In genomic region chr9:14992025-14992424, GRCh38 we compare ENCODE assay signal across 9 cellular contexts.
DNase-seq lines count a peak whose midpoint lies in the region; ATAC-seq and TF ChIP-seq lines count a peak whose summit lies in the region.
"Had no signal": no experiment of that assay in that cellular context is flagged by ENCODE, and none has a peak within 500 bp of the region (broad histone marks: within the 10 kb centered on the region; RNA-seq: fewer than 3 reads in every experiment).

No MANE protein-coding gene starts in this region.

- TF ChIP-seq CTCF in GM12865 (IDR thresholded peaks at IDR 0.05; ENCODE audit: insufficient read depth, low read depth, low read length, missing control alignments) (no peak), fibroblast of the aortic adventitia (IDR thresholded peaks at IDR 0.05; ENCODE audit: insufficient read depth, low read length) (no peak), right atrium auricular region (IDR thresholded peaks at IDR 0.05) (no peak)

- H3K4me3 ChIP-seq in ACC112 (ENCODE audit: low read depth, low read length) (peak overlapping the region; percentile 86), GM12865 (ENCODE audit: low read depth, low read length) (no peak overlapping the region), fibroblast of the aortic adventitia (ENCODE audit: low read depth, low read length) (peak overlapping the region; percentile 37), right atrium auricular region (no peak overlapping the region)
- H3K4me3 ChIP-seq: lung had no signal

- H3K27me3 ChIP-seq in ACC112 (ENCODE audit: insufficient read depth, low read length) = no peaks in the 10 kb centered on the region
- no peaks in the 10 kb centered on the region for H3K27me3 ChIP-seq in right atrium auricular region

- H3K27ac ChIP-seq in ACC112 (ENCODE audit: low read depth, low read length) = no peak overlapping the region
- no peak overlapping the region for H3K27ac ChIP-seq in right atrium auricular region

- ATAC-seq in HG03432 (IDR thresholded peaks at IDR 0.05; ENCODE audit: unreplicated experiment) = no peak

- H3K36me3 ChIP-seq in ACC112 (ENCODE audit: insufficient read depth, low read length) (no peaks in the 10 kb centered on the region), right atrium auricular region (no peaks in the 10 kb centered on the region)

- no peaks in the 10 kb centered on the region for H3K79me2 ChIP-seq in ACC112 (ENCODE audit: control insufficient read depth, insufficient read depth, low read length, unreplicated experiment)

- peak overlapping the region; percentile 76 for H2AFZ ChIP-seq in ACC112 (ENCODE audit: low read length, unreplicated experiment)

- H3K4me1 ChIP-seq in ACC112 (ENCODE audit: control insufficient read depth, insufficient read depth, low read length, unreplicated experiment) (no peaks in the 10 kb centered on the region), right atrium auricular region (no peaks in the 10 kb centered on the region)

- H3K9me3 ChIP-seq in right atrium auricular region = no peaks in the 10 kb centered on the region

- DNase-seq in GM12865 (ENCODE audit: low read depth) = peak; percentile 16
- peak; percentile 57 for DNase-seq in RPMI8226
- DNase-seq in fibroblast of the aortic adventitia (ENCODE audit: low read depth) = peak; percentile 25
- DNase-seq in activated T-cell treated with anti-CD3 and anti-CD28 coated beads for 4 hours = no peak
- DNase-seq in D341Med (ENCODE audit: low spot score) = no peak
- DNase-seq in right atrium auricular region (ENCODE audit: low spot score) = no peak

Comparison
In these comparisons a context has a peak if more than half of its experiments do, and no peak if none do; other contexts are left out.
1. H3K4me3 ChIP-seq: peak in ACC112 (single experiment) and fibroblast of the aortic adventitia (single experiment); none in GM12865 (single experiment) and right atrium auricular region (0 of 2).
2. DNase-seq: peak in GM12865 (single experiment), RPMI8226 (single experiment) and fibroblast of the aortic adventitia (single experiment); none in activated T-cell treated with anti-CD3 and anti-CD28 coated beads for 4 hours (single experiment), D341Med (single experiment) and right atrium auricular region (single experiment).